In the genomic region with DNA sequence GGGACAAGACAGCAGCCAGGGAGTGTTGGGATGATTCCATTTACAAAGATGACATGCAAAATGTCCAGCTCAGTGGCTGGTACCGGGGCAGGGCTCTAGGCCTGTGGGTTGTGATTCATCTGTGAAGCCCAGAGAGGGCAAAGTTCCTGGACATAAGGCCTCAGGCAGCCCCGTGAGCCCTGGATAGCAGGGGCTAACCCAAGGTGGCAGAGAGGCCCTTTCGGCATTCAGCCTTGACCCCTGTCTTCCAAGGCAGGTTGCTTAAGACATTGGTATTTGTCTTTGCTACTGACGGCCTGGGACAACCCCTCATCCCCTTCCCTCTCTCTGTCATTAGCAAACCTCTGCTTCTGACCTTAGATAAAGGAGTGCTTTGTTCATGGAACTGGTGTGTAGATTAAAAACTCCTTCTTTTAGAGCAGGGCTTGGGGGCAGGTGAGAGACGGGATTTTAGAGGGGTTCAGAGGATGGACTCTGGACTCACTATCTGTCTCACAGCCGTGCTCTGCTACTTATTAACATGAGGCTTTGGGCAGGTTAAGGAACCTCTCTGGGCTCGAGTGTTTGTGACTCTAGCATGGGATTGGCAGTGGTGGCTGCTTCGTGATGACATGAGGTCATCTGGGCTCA, we compare ENCODE assay signal across 1 cellular context.
TF ChIP-seq lines count a peak whose summit lies in the region.

No MANE protein-coding gene starts in this region.

TF ChIP-seq in HepG2, 621 proteins besides CTCF, POLR2A, EP300 and RAD21 (continued from another document and continues in another):
- TF ChIP-seq, protein P1, sequence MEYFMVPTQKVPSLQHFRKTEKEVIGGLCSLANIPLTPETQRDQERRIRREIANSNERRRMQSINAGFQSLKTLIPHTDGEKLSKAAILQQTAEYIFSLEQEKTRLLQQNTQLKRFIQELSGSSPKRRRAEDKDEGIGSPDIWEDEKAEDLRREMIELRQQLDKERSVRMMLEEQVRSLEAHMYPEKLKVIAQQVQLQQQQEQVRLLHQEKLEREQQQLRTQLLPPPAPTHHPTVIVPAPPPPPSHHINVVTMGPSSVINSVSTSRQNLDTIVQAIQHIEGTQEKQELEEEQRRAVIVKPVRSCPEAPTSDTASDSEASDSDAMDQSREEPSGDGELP (IDR thresholded peaks at IDR 0.05; ENCODE audit: borderline replicate concordance, low read depth): peak; percentile 41; the same call in 1 of the 2 replicates
- TF ChIP-seq RARA (CRISPR knock-in tag; IDR thresholded peaks at IDR 0.05) (peak; percentile 85), FOXM1 (CRISPR knock-in tag; IDR thresholded peaks at IDR 0.05) (no peak), JARID2 (CRISPR knock-in tag; IDR thresholded peaks at IDR 0.05; ENCODE audit: insufficient replicate concordance) (no peak), CENPT (CRISPR knock-in tag; IDR thresholded peaks at IDR 0.05; ENCODE audit: low read depth) (no peak), ZNF850 (CRISPR knock-in tag; conservative IDR thresholded peaks at IDR 0.05) (no peak), SATB2 (CRISPR knock-in tag; IDR thresholded peaks at IDR 0.05) (no peak), ZBTB3 (CRISPR knock-in tag; IDR thresholded peaks at IDR 0.05; ENCODE audit: borderline replicate concordance, low read depth) (no peak), RAD51 (IDR thresholded peaks at IDR 0.05; ENCODE audit: borderline replicate concordance) (no peak), ZNF44 (CRISPR knock-in tag; IDR thresholded peaks at IDR 0.05) (no peak), SNRNP70 (IDR thresholded peaks at IDR 0.05; ENCODE audit: low read depth, low read length) (no peak), IRF2 (CRISPR knock-in tag; IDR thresholded peaks at IDR 0.05) (no peak), SRY (CRISPR knock-in tag; IDR thresholded peaks at IDR 0.05) (no peak), MIER2 (CRISPR knock-in tag; IDR thresholded peaks at IDR 0.05) (no peak), NONO (IDR thresholded peaks at IDR 0.05) (no peak), NONO (CRISPR knock-in tag; conservative IDR thresholded peaks at IDR 0.05) (peak; percentile 56; the same call in 1 of the 2 replicates), KDM4B (CRISPR knock-in tag; IDR thresholded peaks at IDR 0.05) (no peak), MEIS2 (CRISPR knock-in tag; IDR thresholded peaks at IDR 0.05) (peak; percentile 33; the same call in 1 of the 2 replicates), TCF7 (IDR thresholded peaks at IDR 0.05; ENCODE audit: low read depth) (peak; percentile 48; the same call in 1 of the 2 replicates), NFE2 (CRISPR knock-in tag; IDR thresholded peaks at IDR 0.05) (no peak), FOSL2 (CRISPR knock-in tag; IDR thresholded peaks at IDR 0.05) (peak; percentile 77), ZNF333 (CRISPR knock-in tag; IDR thresholded peaks at IDR 0.05; ENCODE audit: borderline replicate concordance) (no peak), ZNF460 (CRISPR knock-in tag; IDR thresholded peaks at IDR 0.05; ENCODE audit: borderline replicate concordance) (no peak), STAG1 (CRISPR knock-in tag; IDR thresholded peaks at IDR 0.05) (peak; percentile 2; the same call in 1 of the 2 replicates), XRCC5 (optimal IDR thresholded peaks at IDR 0.05; ENCODE audit: low read length) (peak; percentile 51), ZNF83 (CRISPR knock-in tag; IDR thresholded peaks at IDR 0.05; ENCODE audit: borderline replicate concordance) (no peak), KAT2B (IDR thresholded peaks at IDR 0.05; ENCODE audit: borderline replicate concordance, low read depth, low read length) (no peak), ZFP82 (CRISPR knock-in tag; IDR thresholded peaks at IDR 0.05; ENCODE audit: borderline replicate concordance) (no peak), SAP130 (CRISPR knock-in tag; IDR thresholded peaks at IDR 0.05; ENCODE audit: low read depth) (peak; percentile 43; the same call in 1 of the 2 replicates), RFX5 (IDR thresholded peaks at IDR 0.05; ENCODE audit: low read depth, low read length) (no peak)
- TF ChIP-seq, protein P2, sequence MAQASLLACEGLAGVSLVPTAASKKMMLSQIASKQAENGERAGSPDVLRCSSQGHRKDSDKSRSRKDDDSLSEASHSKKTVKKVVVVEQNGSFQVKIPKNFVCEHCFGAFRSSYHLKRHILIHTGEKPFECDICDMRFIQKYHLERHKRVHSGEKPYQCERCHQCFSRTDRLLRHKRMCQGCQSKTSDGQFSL (CRISPR knock-in tag; IDR thresholded peaks at IDR 0.05): no peak
- TF ChIP-seq, protein P3, sequence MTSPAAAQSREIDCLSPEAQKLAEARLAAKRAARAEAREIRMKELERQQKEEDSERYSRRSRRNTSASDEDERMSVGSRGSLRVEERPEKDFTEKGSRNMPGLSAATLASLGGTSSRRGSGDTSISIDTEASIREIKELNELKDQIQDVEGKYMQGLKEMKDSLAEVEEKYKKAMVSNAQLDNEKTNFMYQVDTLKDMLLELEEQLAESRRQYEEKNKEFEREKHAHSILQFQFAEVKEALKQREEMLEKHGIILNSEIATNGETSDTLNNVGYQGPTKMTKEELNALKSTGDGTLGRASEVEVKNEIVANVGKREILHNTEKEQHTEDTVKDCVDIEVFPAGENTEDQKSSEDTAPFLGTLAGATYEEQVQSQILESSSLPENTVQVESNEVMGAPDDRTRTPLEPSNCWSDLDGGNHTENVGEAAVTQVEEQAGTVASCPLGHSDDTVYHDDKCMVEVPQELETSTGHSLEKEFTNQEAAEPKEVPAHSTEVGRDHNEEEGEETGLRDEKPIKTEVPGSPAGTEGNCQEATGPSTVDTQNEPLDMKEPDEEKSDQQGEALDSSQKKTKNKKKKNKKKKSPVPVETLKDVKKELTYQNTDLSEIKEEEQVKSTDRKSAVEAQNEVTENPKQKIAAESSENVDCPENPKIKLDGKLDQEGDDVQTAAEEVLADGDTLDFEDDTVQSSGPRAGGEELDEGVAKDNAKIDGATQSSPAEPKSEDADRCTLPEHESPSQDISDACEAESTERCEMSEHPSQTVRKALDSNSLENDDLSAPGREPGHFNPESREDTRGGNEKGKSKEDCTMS (CRISPR knock-in tag; conservative IDR thresholded peaks at IDR 0.05): no peak
- TF ChIP-seq, protein P4, sequence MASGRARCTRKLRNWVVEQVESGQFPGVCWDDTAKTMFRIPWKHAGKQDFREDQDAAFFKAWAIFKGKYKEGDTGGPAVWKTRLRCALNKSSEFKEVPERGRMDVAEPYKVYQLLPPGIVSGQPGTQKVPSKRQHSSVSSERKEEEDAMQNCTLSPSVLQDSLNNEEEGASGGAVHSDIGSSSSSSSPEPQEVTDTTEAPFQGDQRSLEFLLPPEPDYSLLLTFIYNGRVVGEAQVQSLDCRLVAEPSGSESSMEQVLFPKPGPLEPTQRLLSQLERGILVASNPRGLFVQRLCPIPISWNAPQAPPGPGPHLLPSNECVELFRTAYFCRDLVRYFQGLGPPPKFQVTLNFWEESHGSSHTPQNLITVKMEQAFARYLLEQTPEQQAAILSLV (CRISPR knock-in tag; IDR thresholded peaks at IDR 0.05; ENCODE audit: borderline replicate concordance): no peak
- TF ChIP-seq, protein P5, sequence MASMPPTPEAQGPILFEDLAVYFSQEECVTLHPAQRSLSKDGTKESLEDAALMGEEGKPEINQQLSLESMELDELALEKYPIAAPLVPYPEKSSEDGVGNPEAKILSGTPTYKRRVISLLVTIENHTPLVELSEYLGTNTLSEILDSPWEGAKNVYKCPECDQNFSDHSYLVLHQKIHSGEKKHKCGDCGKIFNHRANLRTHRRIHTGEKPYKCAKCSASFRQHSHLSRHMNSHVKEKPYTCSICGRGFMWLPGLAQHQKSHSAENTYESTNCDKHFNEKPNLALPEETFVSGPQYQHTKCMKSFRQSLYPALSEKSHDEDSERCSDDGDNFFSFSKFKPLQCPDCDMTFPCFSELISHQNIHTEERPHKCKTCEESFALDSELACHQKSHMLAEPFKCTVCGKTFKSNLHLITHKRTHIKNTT (CRISPR knock-in tag; IDR thresholded peaks at IDR 0.05): no peak
- TF ChIP-seq, protein P6, sequence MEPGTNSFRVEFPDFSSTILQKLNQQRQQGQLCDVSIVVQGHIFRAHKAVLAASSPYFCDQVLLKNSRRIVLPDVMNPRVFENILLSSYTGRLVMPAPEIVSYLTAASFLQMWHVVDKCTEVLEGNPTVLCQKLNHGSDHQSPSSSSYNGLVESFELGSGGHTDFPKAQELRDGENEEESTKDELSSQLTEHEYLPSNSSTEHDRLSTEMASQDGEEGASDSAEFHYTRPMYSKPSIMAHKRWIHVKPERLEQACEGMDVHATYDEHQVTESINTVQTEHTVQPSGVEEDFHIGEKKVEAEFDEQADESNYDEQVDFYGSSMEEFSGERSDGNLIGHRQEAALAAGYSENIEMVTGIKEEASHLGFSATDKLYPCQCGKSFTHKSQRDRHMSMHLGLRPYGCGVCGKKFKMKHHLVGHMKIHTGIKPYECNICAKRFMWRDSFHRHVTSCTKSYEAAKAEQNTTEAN (CRISPR knock-in tag; conservative IDR thresholded peaks at IDR 0.05): no peak
- TF ChIP-seq, protein P7, sequence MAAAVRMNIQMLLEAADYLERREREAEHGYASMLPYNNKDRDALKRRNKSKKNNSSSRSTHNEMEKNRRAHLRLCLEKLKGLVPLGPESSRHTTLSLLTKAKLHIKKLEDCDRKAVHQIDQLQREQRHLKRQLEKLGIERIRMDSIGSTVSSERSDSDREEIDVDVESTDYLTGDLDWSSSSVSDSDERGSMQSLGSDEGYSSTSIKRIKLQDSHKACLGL (CRISPR knock-in tag; IDR thresholded peaks at IDR 0.05): peak; percentile 36; the same call in 1 of the 2 replicates
- TF ChIP-seq, protein P8, sequence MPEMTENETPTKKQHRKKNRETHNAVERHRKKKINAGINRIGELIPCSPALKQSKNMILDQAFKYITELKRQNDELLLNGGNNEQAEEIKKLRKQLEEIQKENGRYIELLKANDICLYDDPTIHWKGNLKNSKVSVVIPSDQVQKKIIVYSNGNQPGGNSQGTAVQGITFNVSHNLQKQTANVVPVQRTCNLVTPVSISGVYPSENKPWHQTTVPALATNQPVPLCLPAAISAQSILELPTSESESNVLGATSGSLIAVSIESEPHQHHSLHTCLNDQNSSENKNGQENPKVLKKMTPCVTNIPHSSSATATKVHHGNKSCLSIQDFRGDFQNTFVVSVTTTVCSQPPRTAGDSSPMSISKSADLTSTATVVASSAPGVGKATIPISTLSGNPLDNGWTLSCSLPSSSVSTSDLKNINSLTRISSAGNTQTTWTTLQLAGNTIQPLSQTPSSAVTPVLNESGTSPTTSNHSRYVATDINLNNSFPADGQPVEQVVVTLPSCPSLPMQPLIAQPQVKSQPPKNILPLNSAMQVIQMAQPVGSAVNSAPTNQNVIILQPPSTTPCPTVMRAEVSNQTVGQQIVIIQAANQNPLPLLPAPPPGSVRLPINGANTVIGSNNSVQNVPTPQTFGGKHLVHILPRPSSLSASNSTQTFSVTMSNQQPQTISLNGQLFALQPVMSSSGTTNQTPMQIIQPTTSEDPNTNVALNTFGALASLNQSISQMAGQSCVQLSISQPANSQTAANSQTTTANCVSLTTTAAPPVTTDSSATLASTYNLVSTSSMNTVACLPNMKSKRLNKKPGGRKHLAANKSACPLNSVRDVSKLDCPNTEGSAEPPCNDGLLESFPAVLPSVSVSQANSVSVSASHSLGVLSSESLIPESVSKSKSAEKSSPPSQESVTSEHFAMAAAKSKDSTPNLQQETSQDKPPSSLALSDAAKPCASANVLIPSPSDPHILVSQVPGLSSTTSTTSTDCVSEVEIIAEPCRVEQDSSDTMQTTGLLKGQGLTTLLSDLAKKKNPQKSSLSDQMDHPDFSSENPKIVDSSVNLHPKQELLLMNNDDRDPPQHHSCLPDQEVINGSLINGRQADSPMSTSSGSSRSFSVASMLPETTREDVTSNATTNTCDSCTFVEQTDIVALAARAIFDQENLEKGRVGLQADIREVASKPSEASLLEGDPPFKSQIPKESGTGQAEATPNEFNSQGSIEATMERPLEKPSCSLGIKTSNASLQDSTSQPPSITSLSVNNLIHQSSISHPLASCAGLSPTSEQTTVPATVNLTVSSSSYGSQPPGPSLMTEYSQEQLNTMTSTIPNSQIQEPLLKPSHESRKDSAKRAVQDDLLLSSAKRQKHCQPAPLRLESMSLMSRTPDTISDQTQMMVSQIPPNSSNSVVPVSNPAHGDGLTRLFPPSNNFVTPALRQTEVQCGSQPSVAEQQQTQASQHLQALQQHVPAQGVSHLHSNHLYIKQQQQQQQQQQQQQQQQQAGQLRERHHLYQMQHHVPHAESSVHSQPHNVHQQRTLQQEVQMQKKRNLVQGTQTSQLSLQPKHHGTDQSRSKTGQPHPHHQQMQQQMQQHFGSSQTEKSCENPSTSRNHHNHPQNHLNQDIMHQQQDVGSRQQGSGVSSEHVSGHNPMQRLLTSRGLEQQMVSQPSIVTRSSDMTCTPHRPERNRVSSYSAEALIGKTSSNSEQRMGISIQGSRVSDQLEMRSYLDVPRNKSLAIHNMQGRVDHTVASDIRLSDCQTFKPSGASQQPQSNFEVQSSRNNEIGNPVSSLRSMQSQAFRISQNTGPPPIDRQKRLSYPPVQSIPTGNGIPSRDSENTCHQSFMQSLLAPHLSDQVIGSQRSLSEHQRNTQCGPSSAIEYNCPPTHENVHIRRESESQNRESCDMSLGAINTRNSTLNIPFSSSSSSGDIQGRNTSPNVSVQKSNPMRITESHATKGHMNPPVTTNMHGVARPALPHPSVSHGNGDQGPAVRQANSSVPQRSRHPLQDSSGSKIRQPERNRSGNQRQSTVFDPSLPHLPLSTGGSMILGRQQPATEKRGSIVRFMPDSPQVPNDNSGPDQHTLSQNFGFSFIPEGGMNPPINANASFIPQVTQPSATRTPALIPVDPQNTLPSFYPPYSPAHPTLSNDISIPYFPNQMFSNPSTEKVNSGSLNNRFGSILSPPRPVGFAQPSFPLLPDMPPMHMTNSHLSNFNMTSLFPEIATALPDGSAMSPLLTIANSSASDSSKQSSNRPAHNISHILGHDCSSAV (CRISPR knock-in tag; IDR thresholded peaks at IDR 0.05; ENCODE audit: borderline replicate concordance): no peak
- TF ChIP-seq, protein P9, sequence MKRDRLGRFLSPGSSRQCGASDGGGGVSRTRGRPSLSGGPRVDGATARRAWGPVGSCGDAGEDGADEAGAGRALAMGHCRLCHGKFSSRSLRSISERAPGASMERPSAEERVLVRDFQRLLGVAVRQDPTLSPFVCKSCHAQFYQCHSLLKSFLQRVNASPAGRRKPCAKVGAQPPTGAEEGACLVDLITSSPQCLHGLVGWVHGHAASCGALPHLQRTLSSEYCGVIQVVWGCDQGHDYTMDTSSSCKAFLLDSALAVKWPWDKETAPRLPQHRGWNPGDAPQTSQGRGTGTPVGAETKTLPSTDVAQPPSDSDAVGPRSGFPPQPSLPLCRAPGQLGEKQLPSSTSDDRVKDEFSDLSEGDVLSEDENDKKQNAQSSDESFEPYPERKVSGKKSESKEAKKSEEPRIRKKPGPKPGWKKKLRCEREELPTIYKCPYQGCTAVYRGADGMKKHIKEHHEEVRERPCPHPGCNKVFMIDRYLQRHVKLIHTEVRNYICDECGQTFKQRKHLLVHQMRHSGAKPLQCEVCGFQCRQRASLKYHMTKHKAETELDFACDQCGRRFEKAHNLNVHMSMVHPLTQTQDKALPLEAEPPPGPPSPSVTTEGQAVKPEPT (CRISPR knock-in tag; IDR thresholded peaks at IDR 0.05; ENCODE audit: low read depth): no peak; the same call in 1 of the 2 replicates
- TF ChIP-seq, protein P10, sequence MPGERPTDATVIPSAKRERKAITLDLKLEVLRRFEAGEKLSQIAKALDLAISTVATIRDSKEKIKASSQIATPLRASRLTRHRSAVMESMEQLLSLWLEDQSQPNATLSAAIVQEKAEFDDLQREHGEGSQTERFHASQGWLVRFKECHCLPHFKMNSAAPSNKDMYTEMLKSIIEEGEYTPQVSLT (CRISPR knock-in tag; IDR thresholded peaks at IDR 0.05; ENCODE audit: borderline replicate concordance, low read depth): no peak
